ENCODE assay signal across 8 cellular contexts in genomic region chr4:8201341-8201781, GRCh38. TPM values are rescaled to one million over a fixed set of nuclear protein-coding genes. Genes with fewer than 3 reads are reported as not detected.
DNase-seq lines count a peak whose midpoint lies in the region; ATAC-seq, FAIRE-seq and TF ChIP-seq lines count a peak whose summit lies in the region.

No MANE protein-coding gene starts in this region.

- H4K20me1 ChIP-seq in H1 (replicated peaks in 1 of 2; ENCODE audit: control insufficient read depth in 1 of 2, insufficient read depth in 2 of 2, low read length in 2 of 2): peaks cover 0 to 3% of the 10 kb centered on the region in 2 experiments

- no peak overlapping the region for H3K4ac ChIP-seq in H1 (replicated peaks; ENCODE audit: insufficient read length, low read depth, low read length)

- no peaks in the 10 kb centered on the region for H3K79me2 ChIP-seq in H1 (ENCODE audit: control insufficient read depth in 1 of 2, insufficient read depth in 2 of 2, low read length in 2 of 2)

- no peaks in the 10 kb centered on the region for H3K27me3 ChIP-seq in H1 (replicated peaks in 1 of 4; ENCODE audit: control insufficient read depth in 3 of 4, extremely low read depth in 1 of 4, insufficient read depth in 3 of 4, low read length in 3 of 4)

- H2BK120ac ChIP-seq in H1 (replicated peaks; ENCODE audit: low read depth, low read length): no peak overlapping the region

- no peak overlapping the region for H3K4me3 ChIP-seq in H1 (ENCODE audit: extremely low read depth in 1 of 4, insufficient read depth in 2 of 4, low read depth in 3 of 4, low read length in 4 of 4)

- H3K9me3 Mint-ChIP-seq in T-helper 1 cell treated with Interleukin-12 subunit alpha and Interleukin-12 subunit beta and Interleukin-4 antibody, amounts not matched to agents 30 μg/mL and 1 μg/mL, for 36 hours: no peaks in the 10 kb centered on the region

- 86% methylated on average over 5 of the region's 9 CpGs; no CpG with 5 or more reads in 1 of the 2 experiments for WGBS in H1 (ENCODE audit: extremely low coverage in 1 of 2, insufficient coverage in 1 of 2, insufficient read length in 1 of 2, insufficient replicate concordance in 2 of 2, low coverage in 1 of 2, low lambda C conversion rate in 2 of 2, missing lambda C conversion rate in 1 of 2), 2 experiments

- DNase-seq in GM12891 (ENCODE audit: insufficient read length, low spot score) (peak; percentile 68), H1 (ENCODE audit: low read depth in 1 of 2, low spot score in 2 of 2) (no peak), amniotic stem cell (lab: John Stamatoyannopoulos, UW) (no peak), kidney tubule cell (ENCODE audit: low spot score) (no peak), NCI-H146 (lab: John Stamatoyannopoulos, UW) (no peak)
- peak; percentile 39 for DNase-seq in stimulated activated CD8-positive, alpha-beta memory T cell treated with anti-CD3 and anti-CD28 coated beads, Interleukin-4, amount 100 ng/mL, for 48 hours

- peak overlapping the region; percentile 96 for H3K4me3 Mint-ChIP-seq in T-helper 1 cell treated with Interleukin-12 subunit alpha and Interleukin-12 subunit beta and Interleukin-4 antibody, amounts not matched to agents 30 μg/mL and 1 μg/mL, for 36 hours

- no peaks in the 10 kb centered on the region for H3K9me3 ChIP-seq in H1 (ENCODE audit: insufficient read depth in 2 of 2, low read depth in 1 of 2, low read length in 1 of 2)

- no peak overlapping the region for H2BK15ac ChIP-seq in H1 (ENCODE audit: low read length)

- no peak overlapping the region for H3K4me2 ChIP-seq in H1 (ENCODE audit: insufficient read depth in 1 of 2, low read depth in 2 of 2, low read length in 2 of 2)

- no peak overlapping the region for H3K23ac ChIP-seq in H1 (ENCODE audit: insufficient read length)

- no peak for TF ChIP-seq CTCF in H1 (IDR thresholded peaks at IDR 0.05; ENCODE audit: control extremely low read depth in 1 of 3, insufficient read depth in 1 of 3, low read depth in 1 of 3, low read length in 3 of 3)

- H2BK20ac ChIP-seq in H1 (ENCODE audit: low read length): no peak overlapping the region

- no peak overlapping the region for H3K27ac ChIP-seq in H1 (ENCODE audit: low read depth, low read length)

- TF ChIP-seq RAD21 in H1 (IDR thresholded peaks at IDR 0.05 in 1 of 2, conservative IDR thresholded peaks at IDR 0.05 in 1 of 2; ENCODE audit: low read depth in 2 of 2, low read length in 2 of 2): no peak

- FAIRE-seq in GM12891 (lab: Jason Lieb, UNC): peak; percentile 97
- no peak for FAIRE-seq in H1 (lab: Jason Lieb, UNC)

- TF ChIP-seq POLR2A in GM12891 (IDR thresholded peaks at IDR 0.05; ENCODE audit: low read depth, low read length) (peak; percentile 43; the same call in 1 of the 2 replicates), H1 (IDR thresholded peaks at IDR 0.05; ENCODE audit: control extremely low read depth in 1 of 2, low read depth in 2 of 2, low read length in 2 of 2) (no peak)

- H3K4me1 ChIP-seq in H1 (replicated peaks in 1 of 4; ENCODE audit: control insufficient read depth in 3 of 4, insufficient read depth in 4 of 4, low read length in 3 of 4): no peaks in the 10 kb centered on the region; a peak in 2 of 7 replicates

- H2AFZ ChIP-seq in H1 (ENCODE audit: low read length): no peak overlapping the region

- no peak for TF ChIP-seq EP300 in H1 (IDR thresholded peaks at IDR 0.05; ENCODE audit: borderline replicate concordance in 1 of 2, low read depth in 2 of 2, low read length in 2 of 2)

- H3K4me1 Mint-ChIP-seq in T-helper 1 cell treated with Interleukin-12 subunit alpha and Interleukin-12 subunit beta and Interleukin-4 antibody, amounts not matched to agents 30 μg/mL and 1 μg/mL, for 36 hours (ENCODE audit: low read depth): peaks cover 38% of the 10 kb centered on the region

- no peak overlapping the region for H2BK12ac ChIP-seq in H1 (ENCODE audit: low read depth, low read length)

- no peak overlapping the region for H3K9ac ChIP-seq in H1 (replicated peaks in 1 of 4; ENCODE audit: extremely low read depth in 1 of 4, low read depth in 3 of 4, low read length in 3 of 4)

- H3K14ac ChIP-seq in H1 (ENCODE audit: insufficient read length): no peak overlapping the region

- no peak overlapping the region for H3K18ac ChIP-seq in H1 (ENCODE audit: extremely low read depth, low read length)

- H4K5ac ChIP-seq in H1 (ENCODE audit: insufficient read length, low read depth, low read length): no peak overlapping the region

- no peaks in the 10 kb centered on the region for H3K36me3 ChIP-seq in H1 (ENCODE audit: control insufficient read depth in 2 of 4, insufficient read depth in 4 of 4, low read length in 3 of 4)

- no peaks in the 10 kb centered on the region for H3K27me3 Mint-ChIP-seq in T-helper 1 cell treated with Interleukin-12 subunit alpha and Interleukin-12 subunit beta and Interleukin-4 antibody, amounts not matched to agents 30 μg/mL and 1 μg/mL, for 36 hours (ENCODE audit: low read depth)

- POLR2A ChIA-PET in H1 (lab: Charles Lee; ENCODE audit: partially characterized antibody): no interaction called here

- H3K36me3 Mint-ChIP-seq in T-helper 1 cell treated with Interleukin-12 subunit alpha and Interleukin-12 subunit beta and Interleukin-4 antibody, amounts not matched to agents 30 μg/mL and 1 μg/mL, for 36 hours (ENCODE audit: low read depth): peaks cover 8% of the 10 kb centered on the region

- H3K23me2 ChIP-seq in H1 (ENCODE audit: low read depth, low read length): no peaks in the 10 kb centered on the region

- CTCF ChIA-PET in H1 (lab: Charles Lee; ENCODE audit: partially characterized antibody): interaction anchor here (0.6 to 2.2 kb wide), 4 partner anchors 10 to 35 kb away, joined by 3 to 12 read pairs (median 4); no protein-coding TSS in a partner anchor

- no peak overlapping the region for H2AK5ac ChIP-seq in H1 (ENCODE audit: low read depth, low read length)

- no peaks in the 10 kb centered on the region for H3K79me1 ChIP-seq in H1 (ENCODE audit: low read depth, low read length)

- H4K8ac ChIP-seq in H1 (ENCODE audit: extremely low read depth, insufficient read depth, low read length): peak overlapping the region; percentile 35; the same call in 1 of the 2 replicates

- H4K91ac ChIP-seq in H1 (replicated peaks; ENCODE audit: insufficient read length, low read length): no peak overlapping the region

- H3K27ac Mint-ChIP-seq in T-helper 1 cell treated with Interleukin-12 subunit alpha and Interleukin-12 subunit beta and Interleukin-4 antibody, amounts not matched to agents 30 μg/mL and 1 μg/mL, for 36 hours: peak overlapping the region; percentile 94

- H2BK5ac ChIP-seq in H1 (ENCODE audit: low read depth, low read length): no peak overlapping the region

- H3K56ac ChIP-seq in H1 (replicated peaks; ENCODE audit: insufficient read length, low read depth, low read length): no peak overlapping the region

- ATAC-seq in HG02678 (IDR thresholded peaks at IDR 0.05; ENCODE audit: unreplicated experiment): peak; percentile 48

TF ChIP-seq in GM12891, 5 proteins besides CTCF, POLR2A, EP300 and RAD21:
- TF ChIP-seq SPI1 (IDR thresholded peaks at IDR 0.05; ENCODE audit: low read depth, low read length) (peak; percentile 92), TAF1 (IDR thresholded peaks at IDR 0.05; ENCODE audit: low read depth, low read length) (0 out of 2 replicates have a peak, but pooled peaks have one; percentile 42), POU2F2 (IDR thresholded peaks at IDR 0.05; ENCODE audit: low read depth, low read length) (no peak), POLR2AphosphoS5 (IDR thresholded peaks at IDR 0.05; ENCODE audit: low read depth, low read length) (no peak), PAX5 (IDR thresholded peaks at IDR 0.05; ENCODE audit: insufficient read depth, low read length, severe bottlenecking) (no peak)

TF ChIP-seq in H1, 55 proteins besides CTCF, POLR2A, EP300 and RAD21:
- TF ChIP-seq CBX5 (IDR thresholded peaks at IDR 0.05; ENCODE audit: low read depth, low read length) (no peak), BCL11A (IDR thresholded peaks at IDR 0.05; ENCODE audit: low read depth in 2 of 2, low read length in 2 of 2) (no peak), NRF1 (IDR thresholded peaks at IDR 0.05; ENCODE audit: low read depth, low read length) (no peak), RBBP5 (IDR thresholded peaks at IDR 0.05; ENCODE audit: borderline replicate concordance, low read depth, low read length) (no peak), CREB1 (IDR thresholded peaks at IDR 0.05) (no peak)

RNA-seq across cellular contexts. Expression of gene SH3TC1, which starts 2.3 kb away (rescaled TPM):
- polyA plus RNA-seq in GM12891 (2012; ENCODE audit: low read depth, missing spikeins): 18.5 TPM
- 0.29 TPM in 1 of 2 replicates, not detected in the other for total RNA-seq in H1 (2021; fragmentation: NEBNext Ultra II Directional; extraction: Animal tissue kit (Norgen Biotek cat#: 25700))
- 0.13 and 0.15 TPM in 2 replicates for polyA plus RNA-seq in H1 (2011; rRNA removed)
- polyA plus RNA-seq in H1 (2011; cell fraction: cytosol; rRNA removed): 0.14 TPM
- 0.29 TPM for polyA plus RNA-seq in H1 (2011; cell fraction: nucleus; rRNA removed)
- polyA plus RNA-seq in H1 (2012, experiment 1 of 2): 0.08 to 0.36 TPM (median 0.14 TPM) in 4 replicates
- 0.22 TPM for polyA plus RNA-seq in H1 (2012, experiment 2 of 2)
- 0.16 TPM for polyA plus RNA-seq in H1 (2013, experiment 1 of 2)
- polyA plus RNA-seq in H1 (2013, experiment 2 of 2): 0.07 TPM
- polyA minus RNA-seq in H1 (2011; rRNA and poly(A)+ RNA removed): 0.13 and 0.71 TPM in 2 replicates
- not detected for polyA minus RNA-seq in H1 (2011; cell fraction: cytosol; rRNA and poly(A)+ RNA removed)
- polyA minus RNA-seq in H1 (2011; cell fraction: nucleus; rRNA and poly(A)+ RNA removed): 0.30 TPM

RNA-seq across cellular contexts. Expression of gene ABLIM2, which starts 42.7 kb away (rescaled TPM):
- polyA plus RNA-seq in GM12891 (2012; ENCODE audit: low read depth, missing spikeins): 0.23 TPM
- total RNA-seq in H1 (2021; fragmentation: NEBNext Ultra II Directional; extraction: Animal tissue kit (Norgen Biotek cat#: 25700)): 2.8 and 3.0 TPM in 2 replicates
- 3.0 TPM in 2 replicates for polyA plus RNA-seq in H1 (2011; rRNA removed)
- polyA plus RNA-seq in H1 (2011; cell fraction: cytosol; rRNA removed): 3.6 TPM
- 5.9 TPM for polyA plus RNA-seq in H1 (2011; cell fraction: nucleus; rRNA removed)
- 2.9 to 4.0 TPM (median 3.3 TPM) in 4 replicates for polyA plus RNA-seq in H1 (2012, experiment 1 of 2)
- polyA plus RNA-seq in H1 (2012, experiment 2 of 2): 2.2 TPM
- polyA plus RNA-seq in H1 (2013, experiment 1 of 2): 0.95 TPM
- 1.2 TPM for polyA plus RNA-seq in H1 (2013, experiment 2 of 2)
- polyA minus RNA-seq in H1 (2011; rRNA and poly(A)+ RNA removed): 2.7 and 4.9 TPM in 2 replicates
- polyA minus RNA-seq in H1 (2011; cell fraction: cytosol; rRNA and poly(A)+ RNA removed): 1.2 TPM
- 9.1 TPM for polyA minus RNA-seq in H1 (2011; cell fraction: nucleus; rRNA and poly(A)+ RNA removed)

Comparison
In these comparisons a context has a peak if more than half of its experiments do, and no peak if none do; other contexts are left out.
1. DNase-seq: peak in GM12891 (single experiment) and stimulated activated CD8-positive, alpha-beta memory T cell treated with anti-CD3 and anti-CD28 coated beads, Interleukin-4, amount 100 ng/mL, for 48 hours (single experiment); none in H1 (0 of 2), amniotic stem cell (single experiment), kidney tubule cell (single experiment) and NCI-H146 (single experiment).